Comparison of ENCODE assay signal across 18 cellular contexts in the genomic region with DNA sequence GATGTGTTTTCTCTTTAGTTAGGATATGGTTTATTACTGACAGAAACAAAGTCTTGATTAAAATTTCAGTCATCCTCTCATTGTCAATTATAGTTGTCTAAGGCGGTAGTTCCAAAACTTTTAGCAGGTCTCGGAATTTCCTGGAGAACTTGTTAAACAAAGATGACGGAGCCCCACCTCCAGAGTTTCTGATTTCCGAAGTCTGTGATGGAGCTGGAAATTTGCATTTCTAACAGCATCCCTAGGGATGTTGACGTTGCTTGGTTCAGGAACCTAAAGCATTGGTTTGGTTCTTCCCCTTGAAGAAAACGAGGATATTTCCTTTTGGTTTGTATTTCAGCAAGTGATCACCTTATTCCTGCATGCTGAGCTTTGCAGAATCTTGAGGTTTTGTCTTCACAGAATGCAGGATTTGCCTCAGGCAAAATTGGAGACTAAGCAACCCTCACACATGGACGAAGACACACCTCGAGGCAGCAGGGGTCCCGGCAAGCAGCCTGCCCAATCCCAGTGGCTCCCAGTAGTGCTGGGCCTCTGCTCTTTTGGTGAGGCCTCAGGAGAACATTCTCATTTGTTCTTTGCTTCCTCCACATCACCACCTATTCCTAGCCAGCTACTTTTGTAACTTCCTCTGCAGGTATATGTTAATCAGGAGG.
"Had no signal": no experiment of that assay in that cellular context is flagged by ENCODE, and none has a peak within 500 bp of the region (broad histone marks: within the 10 kb centered on the region; RNA-seq: fewer than 3 reads in every experiment).

No MANE protein-coding gene starts in this region.

- H3K4me1 ChIP-seq: lower lobe of right lung, tibial artery had no signal

- H3K36me3 Mint-ChIP-seq: activated naive CD8-positive, alpha-beta T cell; naive B cell had no signal

- H3K4me3 Mint-ChIP-seq: activated CD4-positive, alpha-beta T cell treated with anti-CD3 and anti-CD28 coated beads, Interleukin-2, amount 10 ng/mL, durations not matched to agents 7 days and 5 days; activated naive CD8-positive, alpha-beta T cell; naive B cell; stimulated activated naive B cell treated with anti-CD40 and anti-IgM and Interleukin-4, amounts not matched to agents 10 μg/mL and 1 μg/mL and 100 μg/mL, for 72 hours; T-helper 2 cell treated with Interferon-gamma antibody and Interleukin-4, amounts not matched to agents 5 μg/mL and 100 μg/mL, for 36 hours had no signal

- ATAC-seq: lower lobe of right lung; stimulated activated naive B cell treated with anti-CD40 and anti-IgM and Interleukin-4, amounts not matched to agents 10 μg/mL and 1 μg/mL and 100 μg/mL, for 72 hours had no signal

- H3K27me3 ChIP-seq: neutrophil, tibial artery had no signal

- H3K27ac Mint-ChIP-seq: activated CD4-positive, alpha-beta T cell treated with anti-CD3 and anti-CD28 coated beads, Interleukin-2, amount 10 ng/mL, durations not matched to agents 7 days and 5 days; activated naive CD8-positive, alpha-beta T cell; stimulated activated naive B cell treated with anti-CD40 and anti-IgM and Interleukin-4, amounts not matched to agents 10 μg/mL and 1 μg/mL and 100 μg/mL, for 72 hours; T-helper 2 cell treated with Interferon-gamma antibody and Interleukin-4, amounts not matched to agents 5 μg/mL and 100 μg/mL, for 36 hours had no signal

- H3K4me1 Mint-ChIP-seq: activated CD4-positive, alpha-beta T cell treated with anti-CD3 and anti-CD28 coated beads, Interleukin-2, amount 10 ng/mL, durations not matched to agents 7 days and 5 days; naive B cell had no signal

- H3K36me3 ChIP-seq: lower lobe of right lung, neutrophil, tibial artery had no signal

- H3K27ac ChIP-seq: epithelial cell of prostate, lower lobe of right lung, neutrophil, tibial artery had no signal

- H3K9me3 Mint-ChIP-seq: activated CD4-positive, alpha-beta T cell treated with anti-CD3 and anti-CD28 coated beads, Interleukin-2, amount 10 ng/mL, durations not matched to agents 7 days and 5 days had no signal

- H3K9me3 ChIP-seq: lower lobe of right lung, neutrophil, tibial artery had no signal

- H3K4me3 ChIP-seq: lower lobe of right lung, tibial artery had no signal

- DNase-seq: activated CD4-positive, alpha-beta T cell treated with anti-CD3 and anti-CD28 coated beads, Interleukin-2, amount 10 ng/mL, durations not matched to agents 7 days and 5 days; activated CD8-positive, alpha-beta memory T cell treated with anti-CD3 and anti-CD28 coated beads, Interleukin-2, amount 50 U/mL, for 48 hours; activated gamma-delta T cell treated with Interleukin-2 at 50 U/mL for 16 hours; amniotic stem cell; central memory CD4-positive, alpha-beta T cell; cortex of kidney; effector CD8-positive, alpha-beta T cell; head of caudate nucleus; lower lobe of right lung; naive B cell; posterior cingulate gyrus; stimulated activated CD4-positive, alpha-beta T cell treated with anti-CD3 and anti-CD28 coated beads, Interleukin-2, amount 100 ng/mL, for 48 hours; stimulated activated naive B cell treated with anti-CD40 and anti-IgM and Interleukin-4, amounts not matched to agents 10 μg/mL and 1 μg/mL and 100 μg/mL, for 72 hours; tibial artery had no signal
